ENCODE assay signal across 1 cellular context in the genomic region with DNA sequence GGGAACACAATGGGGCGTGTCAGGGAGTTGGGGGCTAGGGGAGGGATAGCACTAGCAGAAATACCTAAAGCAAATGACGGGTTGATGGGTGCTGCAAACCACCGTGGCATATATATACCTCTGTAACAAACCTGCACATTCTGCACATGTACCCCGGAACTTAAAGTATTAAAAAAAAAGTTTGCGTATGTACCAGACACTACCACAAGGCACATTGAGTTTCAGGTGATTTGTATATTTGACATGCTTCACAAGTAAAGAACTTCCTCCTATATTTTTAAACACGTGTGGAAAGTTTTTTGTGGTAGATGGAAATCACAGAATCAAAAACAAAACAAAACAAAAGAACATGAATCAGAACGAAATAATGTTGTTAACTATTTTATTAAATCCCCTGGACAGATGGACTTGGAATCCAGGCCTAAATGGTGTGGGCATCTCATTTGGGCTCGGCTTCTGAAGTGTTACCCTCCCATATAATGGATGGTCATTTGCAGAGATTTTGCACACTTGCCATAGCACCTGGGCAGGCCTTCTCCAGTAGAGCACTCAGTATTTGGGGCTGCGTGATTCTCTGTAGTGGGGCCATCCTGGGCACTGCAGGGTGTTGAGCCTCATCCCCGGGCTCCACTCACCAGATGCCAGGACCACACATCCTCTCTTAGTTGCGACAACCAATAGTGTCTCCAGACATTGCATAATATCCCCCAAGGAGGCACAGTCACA.
TF ChIP-seq lines count a peak whose summit lies in the region.

No MANE protein-coding gene starts in this region.

TF ChIP-seq in SK-N-SH, 30 proteins besides CTCF, POLR2A, EP300 and RAD21 (continued from another document):
- TF ChIP-seq, protein P1, sequence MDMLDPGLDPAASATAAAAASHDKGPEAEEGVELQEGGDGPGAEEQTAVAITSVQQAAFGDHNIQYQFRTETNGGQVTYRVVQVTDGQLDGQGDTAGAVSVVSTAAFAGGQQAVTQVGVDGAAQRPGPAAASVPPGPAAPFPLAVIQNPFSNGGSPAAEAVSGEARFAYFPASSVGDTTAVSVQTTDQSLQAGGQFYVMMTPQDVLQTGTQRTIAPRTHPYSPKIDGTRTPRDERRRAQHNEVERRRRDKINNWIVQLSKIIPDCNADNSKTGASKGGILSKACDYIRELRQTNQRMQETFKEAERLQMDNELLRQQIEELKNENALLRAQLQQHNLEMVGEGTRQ (IDR thresholded peaks at IDR 0.05; ENCODE audit: borderline replicate concordance, low read depth, low read length): no peak
- TF ChIP-seq POLR2AphosphoS5 (IDR thresholded peaks at IDR 0.05; ENCODE audit: low read depth, low read length): no peak
- no peak for TF ChIP-seq GATA2 (CRISPR knock-in tag; IDR thresholded peaks at IDR 0.05)
- no peak for TF ChIP-seq ZBTB33 (IDR thresholded peaks at IDR 0.05; ENCODE audit: borderline replicate concordance, low read depth)
- TF ChIP-seq, protein P2, sequence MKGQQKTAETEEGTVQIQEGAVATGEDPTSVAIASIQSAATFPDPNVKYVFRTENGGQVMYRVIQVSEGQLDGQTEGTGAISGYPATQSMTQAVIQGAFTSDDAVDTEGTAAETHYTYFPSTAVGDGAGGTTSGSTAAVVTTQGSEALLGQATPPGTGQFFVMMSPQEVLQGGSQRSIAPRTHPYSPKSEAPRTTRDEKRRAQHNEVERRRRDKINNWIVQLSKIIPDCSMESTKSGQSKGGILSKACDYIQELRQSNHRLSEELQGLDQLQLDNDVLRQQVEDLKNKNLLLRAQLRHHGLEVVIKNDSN (IDR thresholded peaks at IDR 0.05; ENCODE audit: borderline replicate concordance, low read depth): no peak
